2 cellular contexts compared by ENCODE assay signal in the genomic region with DNA sequence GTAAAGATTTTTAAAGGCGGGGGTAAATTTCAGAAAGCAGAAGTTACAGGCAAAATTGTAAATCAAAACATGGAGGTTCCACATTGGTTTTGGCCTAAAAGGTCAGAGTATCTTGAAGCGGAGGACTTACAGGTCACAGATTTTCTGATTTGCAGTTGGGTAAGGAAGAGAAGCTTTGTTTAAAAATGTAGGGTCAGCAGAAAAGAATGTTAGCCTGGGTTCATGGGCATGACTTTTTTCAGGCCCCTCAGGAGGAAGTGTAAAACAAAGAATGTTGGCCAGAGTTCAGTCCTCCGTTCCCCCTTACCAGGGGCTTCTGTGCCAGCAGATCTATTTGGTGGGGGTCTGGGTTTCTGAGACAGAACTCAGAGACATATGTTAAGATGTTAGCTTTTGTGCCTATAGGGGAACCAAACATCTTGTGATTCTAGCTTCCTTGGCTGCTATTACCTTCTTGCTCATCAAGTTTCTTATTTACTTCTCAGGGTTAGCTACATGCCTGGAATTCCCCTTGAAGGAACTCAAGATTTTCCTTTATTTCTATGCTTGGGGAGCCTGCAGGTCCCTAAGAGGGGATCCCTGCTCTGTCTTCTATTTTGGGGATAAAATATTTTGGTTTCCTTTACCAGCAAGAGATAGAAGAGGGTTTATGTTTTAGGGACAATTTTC.
TF ChIP-seq lines count a peak whose summit lies in the region.

No MANE protein-coding gene starts in this region.

TF ChIP-seq in HepG2, 621 proteins besides CTCF, POLR2A, EP300 and RAD21:
- TF ChIP-seq MAFF (IDR thresholded peaks at IDR 0.05; ENCODE audit: low read depth, low read length) (peak; percentile 80), NPAS2 (CRISPR knock-in tag; IDR thresholded peaks at IDR 0.05; ENCODE audit: borderline replicate concordance) (no peak), MAFK (conservative IDR thresholded peaks at IDR 0.05 in 1 of 2, IDR thresholded peaks at IDR 0.05 in 1 of 2; ENCODE audit: low read length in 2 of 2) (peak; percentile 82 to 87)

TF ChIP-seq in H1, 55 proteins besides CTCF, POLR2A, EP300 and RAD21:
- TF ChIP-seq, protein P1, sequence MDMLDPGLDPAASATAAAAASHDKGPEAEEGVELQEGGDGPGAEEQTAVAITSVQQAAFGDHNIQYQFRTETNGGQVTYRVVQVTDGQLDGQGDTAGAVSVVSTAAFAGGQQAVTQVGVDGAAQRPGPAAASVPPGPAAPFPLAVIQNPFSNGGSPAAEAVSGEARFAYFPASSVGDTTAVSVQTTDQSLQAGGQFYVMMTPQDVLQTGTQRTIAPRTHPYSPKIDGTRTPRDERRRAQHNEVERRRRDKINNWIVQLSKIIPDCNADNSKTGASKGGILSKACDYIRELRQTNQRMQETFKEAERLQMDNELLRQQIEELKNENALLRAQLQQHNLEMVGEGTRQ (IDR thresholded peaks at IDR 0.05; ENCODE audit: low read length): no peak
- TF ChIP-seq BRCA1 (IDR thresholded peaks at IDR 0.05; ENCODE audit: low read depth, low read length) (no peak), RXRA (IDR thresholded peaks at IDR 0.05; ENCODE audit: insufficient read depth, low read depth, low read length) (no peak), HDAC6 (IDR thresholded peaks at IDR 0.05; ENCODE audit: low read depth, low read length) (no peak), TEAD4 (IDR thresholded peaks at IDR 0.05; ENCODE audit: low read depth, low read length) (peak; percentile 83), SP1 (IDR thresholded peaks at IDR 0.05; ENCODE audit: low read depth, low read length) (0 out of 2 replicates have a peak, but pooled peaks have one; percentile 11), SIN3A (conservative IDR thresholded peaks at IDR 0.05 in 1 of 2, IDR thresholded peaks at IDR 0.05 in 1 of 2; ENCODE audit: low read depth in 1 of 2, low read length in 2 of 2) (no peak), TBP (IDR thresholded peaks at IDR 0.05; ENCODE audit: low read depth, low read length) (no peak), CTBP2 (IDR thresholded peaks at IDR 0.05; ENCODE audit: borderline replicate concordance, insufficient read depth, insufficient read length, low read length) (no peak), SUZ12 (IDR thresholded peaks at IDR 0.05; ENCODE audit: low read length) (no peak), CREB1 (IDR thresholded peaks at IDR 0.05) (no peak), KDM1A (IDR thresholded peaks at IDR 0.05; ENCODE audit: borderline replicate concordance, low read length) (no peak), TCF12 (IDR thresholded peaks at IDR 0.05; ENCODE audit: low read depth, low read length) (no peak), GABPA (IDR thresholded peaks at IDR 0.05; ENCODE audit: borderline replicate concordance, insufficient read depth, low read length) (no peak), POLR2AphosphoS5 (IDR thresholded peaks at IDR 0.05; ENCODE audit: low read depth, low read length) (no peak), CEBPB (IDR thresholded peaks at IDR 0.05; ENCODE audit: low read depth, low read length) (no peak), ASH2L (IDR thresholded peaks at IDR 0.05; ENCODE audit: low read length) (no peak), RBBP5 (IDR thresholded peaks at IDR 0.05; ENCODE audit: borderline replicate concordance, low read depth, low read length) (no peak), SAP30 (IDR thresholded peaks at IDR 0.05; ENCODE audit: insufficient read depth, insufficient replicate concordance, low read length) (no peak), KDM4A (IDR thresholded peaks at IDR 0.05; ENCODE audit: low read depth, low read length, severe bottlenecking) (no peak), MAFK (IDR thresholded peaks at IDR 0.05; ENCODE audit: low read depth, low read length) (peak; percentile 74), NANOG (IDR thresholded peaks at IDR 0.05; ENCODE audit: insufficient read depth, low read depth, low read length, poor library complexity, severe bottlenecking) (no peak), SIRT6 (IDR thresholded peaks at IDR 0.05; ENCODE audit: low read length) (no peak)
- TF ChIP-seq, protein P2, sequence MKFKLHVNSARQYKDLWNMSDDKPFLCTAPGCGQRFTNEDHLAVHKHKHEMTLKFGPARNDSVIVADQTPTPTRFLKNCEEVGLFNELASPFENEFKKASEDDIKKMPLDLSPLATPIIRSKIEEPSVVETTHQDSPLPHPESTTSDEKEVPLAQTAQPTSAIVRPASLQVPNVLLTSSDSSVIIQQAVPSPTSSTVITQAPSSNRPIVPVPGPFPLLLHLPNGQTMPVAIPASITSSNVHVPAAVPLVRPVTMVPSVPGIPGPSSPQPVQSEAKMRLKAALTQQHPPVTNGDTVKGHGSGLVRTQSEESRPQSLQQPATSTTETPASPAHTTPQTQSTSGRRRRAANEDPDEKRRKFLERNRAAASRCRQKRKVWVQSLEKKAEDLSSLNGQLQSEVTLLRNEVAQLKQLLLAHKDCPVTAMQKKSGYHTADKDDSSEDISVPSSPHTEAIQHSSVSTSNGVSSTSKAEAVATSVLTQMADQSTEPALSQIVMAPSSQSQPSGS (IDR thresholded peaks at IDR 0.05; ENCODE audit: low read length): no peak
- TF ChIP-seq, protein P3, sequence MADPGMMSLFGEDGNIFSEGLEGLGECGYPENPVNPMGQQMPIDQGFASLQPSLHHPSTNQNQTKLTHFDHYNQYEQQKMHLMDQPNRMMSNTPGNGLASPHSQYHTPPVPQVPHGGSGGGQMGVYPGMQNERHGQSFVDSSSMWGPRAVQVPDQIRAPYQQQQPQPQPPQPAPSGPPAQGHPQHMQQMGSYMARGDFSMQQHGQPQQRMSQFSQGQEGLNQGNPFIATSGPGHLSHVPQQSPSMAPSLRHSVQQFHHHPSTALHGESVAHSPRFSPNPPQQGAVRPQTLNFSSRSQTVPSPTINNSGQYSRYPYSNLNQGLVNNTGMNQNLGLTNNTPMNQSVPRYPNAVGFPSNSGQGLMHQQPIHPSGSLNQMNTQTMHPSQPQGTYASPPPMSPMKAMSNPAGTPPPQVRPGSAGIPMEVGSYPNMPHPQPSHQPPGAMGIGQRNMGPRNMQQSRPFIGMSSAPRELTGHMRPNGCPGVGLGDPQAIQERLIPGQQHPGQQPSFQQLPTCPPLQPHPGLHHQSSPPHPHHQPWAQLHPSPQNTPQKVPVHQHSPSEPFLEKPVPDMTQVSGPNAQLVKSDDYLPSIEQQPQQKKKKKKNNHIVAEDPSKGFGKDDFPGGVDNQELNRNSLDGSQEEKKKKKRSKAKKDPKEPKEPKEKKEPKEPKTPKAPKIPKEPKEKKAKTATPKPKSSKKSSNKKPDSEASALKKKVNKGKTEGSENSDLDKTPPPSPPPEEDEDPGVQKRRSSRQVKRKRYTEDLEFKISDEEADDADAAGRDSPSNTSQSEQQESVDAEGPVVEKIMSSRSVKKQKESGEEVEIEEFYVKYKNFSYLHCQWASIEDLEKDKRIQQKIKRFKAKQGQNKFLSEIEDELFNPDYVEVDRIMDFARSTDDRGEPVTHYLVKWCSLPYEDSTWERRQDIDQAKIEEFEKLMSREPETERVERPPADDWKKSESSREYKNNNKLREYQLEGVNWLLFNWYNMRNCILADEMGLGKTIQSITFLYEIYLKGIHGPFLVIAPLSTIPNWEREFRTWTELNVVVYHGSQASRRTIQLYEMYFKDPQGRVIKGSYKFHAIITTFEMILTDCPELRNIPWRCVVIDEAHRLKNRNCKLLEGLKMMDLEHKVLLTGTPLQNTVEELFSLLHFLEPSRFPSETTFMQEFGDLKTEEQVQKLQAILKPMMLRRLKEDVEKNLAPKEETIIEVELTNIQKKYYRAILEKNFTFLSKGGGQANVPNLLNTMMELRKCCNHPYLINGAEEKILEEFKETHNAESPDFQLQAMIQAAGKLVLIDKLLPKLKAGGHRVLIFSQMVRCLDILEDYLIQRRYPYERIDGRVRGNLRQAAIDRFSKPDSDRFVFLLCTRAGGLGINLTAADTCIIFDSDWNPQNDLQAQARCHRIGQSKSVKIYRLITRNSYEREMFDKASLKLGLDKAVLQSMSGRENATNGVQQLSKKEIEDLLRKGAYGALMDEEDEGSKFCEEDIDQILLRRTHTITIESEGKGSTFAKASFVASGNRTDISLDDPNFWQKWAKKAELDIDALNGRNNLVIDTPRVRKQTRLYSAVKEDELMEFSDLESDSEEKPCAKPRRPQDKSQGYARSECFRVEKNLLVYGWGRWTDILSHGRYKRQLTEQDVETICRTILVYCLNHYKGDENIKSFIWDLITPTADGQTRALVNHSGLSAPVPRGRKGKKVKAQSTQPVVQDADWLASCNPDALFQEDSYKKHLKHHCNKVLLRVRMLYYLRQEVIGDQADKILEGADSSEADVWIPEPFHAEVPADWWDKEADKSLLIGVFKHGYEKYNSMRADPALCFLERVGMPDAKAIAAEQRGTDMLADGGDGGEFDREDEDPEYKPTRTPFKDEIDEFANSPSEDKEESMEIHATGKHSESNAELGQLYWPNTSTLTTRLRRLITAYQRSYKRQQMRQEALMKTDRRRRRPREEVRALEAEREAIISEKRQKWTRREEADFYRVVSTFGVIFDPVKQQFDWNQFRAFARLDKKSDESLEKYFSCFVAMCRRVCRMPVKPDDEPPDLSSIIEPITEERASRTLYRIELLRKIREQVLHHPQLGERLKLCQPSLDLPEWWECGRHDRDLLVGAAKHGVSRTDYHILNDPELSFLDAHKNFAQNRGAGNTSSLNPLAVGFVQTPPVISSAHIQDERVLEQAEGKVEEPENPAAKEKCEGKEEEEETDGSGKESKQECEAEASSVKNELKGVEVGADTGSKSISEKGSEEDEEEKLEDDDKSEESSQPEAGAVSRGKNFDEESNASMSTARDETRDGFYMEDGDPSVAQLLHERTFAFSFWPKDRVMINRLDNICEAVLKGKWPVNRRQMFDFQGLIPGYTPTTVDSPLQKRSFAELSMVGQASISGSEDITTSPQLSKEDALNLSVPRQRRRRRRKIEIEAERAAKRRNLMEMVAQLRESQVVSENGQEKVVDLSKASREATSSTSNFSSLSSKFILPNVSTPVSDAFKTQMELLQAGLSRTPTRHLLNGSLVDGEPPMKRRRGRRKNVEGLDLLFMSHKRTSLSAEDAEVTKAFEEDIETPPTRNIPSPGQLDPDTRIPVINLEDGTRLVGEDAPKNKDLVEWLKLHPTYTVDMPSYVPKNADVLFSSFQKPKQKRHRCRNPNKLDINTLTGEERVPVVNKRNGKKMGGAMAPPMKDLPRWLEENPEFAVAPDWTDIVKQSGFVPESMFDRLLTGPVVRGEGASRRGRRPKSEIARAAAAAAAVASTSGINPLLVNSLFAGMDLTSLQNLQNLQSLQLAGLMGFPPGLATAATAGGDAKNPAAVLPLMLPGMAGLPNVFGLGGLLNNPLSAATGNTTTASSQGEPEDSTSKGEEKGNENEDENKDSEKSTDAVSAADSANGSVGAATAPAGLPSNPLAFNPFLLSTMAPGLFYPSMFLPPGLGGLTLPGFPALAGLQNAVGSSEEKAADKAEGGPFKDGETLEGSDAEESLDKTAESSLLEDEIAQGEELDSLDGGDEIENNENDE (IDR thresholded peaks at IDR 0.05; ENCODE audit: insufficient replicate concordance, low read length): no peak
